Comparison of ENCODE assay signal across 2 cellular contexts in the genomic region with DNA sequence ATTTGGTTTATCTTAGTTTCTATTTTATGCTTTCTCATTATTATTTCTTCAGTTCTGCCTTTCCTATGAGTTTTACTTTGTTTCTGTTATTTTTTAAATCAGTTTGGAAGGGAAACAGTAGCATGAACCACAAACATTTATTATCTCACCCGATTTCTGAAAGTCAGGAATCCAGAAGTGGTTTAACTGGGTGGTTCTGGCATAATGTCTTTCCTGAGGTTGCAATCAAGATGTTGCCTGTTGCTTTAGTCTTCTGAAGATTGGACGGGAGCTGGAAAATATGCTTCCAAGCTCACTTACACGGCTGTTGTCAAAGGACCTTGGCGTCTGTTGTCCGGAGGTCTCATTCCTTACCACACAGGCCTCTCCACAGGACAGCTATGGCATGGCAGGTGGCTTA.
TF ChIP-seq lines count a peak whose summit lies in the region.

No MANE protein-coding gene starts in this region.

TF ChIP-seq in WTC11, 78 proteins besides CTCF, POLR2A, EP300 and RAD21 (continued from another document):
- TF ChIP-seq ARID4B (CRISPR knock-in tag; IDR thresholded peaks at IDR 0.05; ENCODE audit: borderline replicate concordance): no peak
- TF ChIP-seq TEAD4 (CRISPR knock-in tag; IDR thresholded peaks at IDR 0.05): no peak
- no peak for TF ChIP-seq ATF3 (CRISPR knock-in tag; conservative IDR thresholded peaks at IDR 0.05)

TF ChIP-seq in H1, 55 proteins besides CTCF, POLR2A, EP300 and RAD21 (continued from another document):
- TF ChIP-seq NANOG (IDR thresholded peaks at IDR 0.05; ENCODE audit: insufficient read depth, low read depth, low read length, poor library complexity, severe bottlenecking) (no peak), ATF2 (IDR thresholded peaks at IDR 0.05; ENCODE audit: low read length) (no peak), TAF7 (optimal IDR thresholded peaks at IDR 0.05; ENCODE audit: borderline replicate concordance, low read depth, low read length) (no peak), HDAC6 (IDR thresholded peaks at IDR 0.05; ENCODE audit: low read depth, low read length) (no peak), SIN3A (conservative IDR thresholded peaks at IDR 0.05 in 1 of 2, IDR thresholded peaks at IDR 0.05 in 1 of 2; ENCODE audit: low read depth in 1 of 2, low read length in 2 of 2) (no peak), TEAD4 (IDR thresholded peaks at IDR 0.05; ENCODE audit: low read depth, low read length) (no peak), CBX8 (IDR thresholded peaks at IDR 0.05; ENCODE audit: borderline replicate concordance, low read depth, low read length) (no peak), SP4 (IDR thresholded peaks at IDR 0.05; ENCODE audit: low read length) (no peak), POU5F1 (IDR thresholded peaks at IDR 0.05; ENCODE audit: low read depth, low read length) (no peak), CHD1 (IDR thresholded peaks at IDR 0.05; ENCODE audit: low read depth, low read length) (no peak)
- TF ChIP-seq, protein P1, sequence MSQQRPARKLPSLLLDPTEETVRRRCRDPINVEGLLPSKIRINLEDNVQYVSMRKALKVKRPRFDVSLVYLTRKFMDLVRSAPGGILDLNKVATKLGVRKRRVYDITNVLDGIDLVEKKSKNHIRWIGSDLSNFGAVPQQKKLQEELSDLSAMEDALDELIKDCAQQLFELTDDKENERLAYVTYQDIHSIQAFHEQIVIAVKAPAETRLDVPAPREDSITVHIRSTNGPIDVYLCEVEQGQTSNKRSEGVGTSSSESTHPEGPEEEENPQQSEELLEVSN (IDR thresholded peaks at IDR 0.05): no peak
TF ChIP-seq in H1: peak in this region for 0.
